ENCODE assay signal across 8 cellular contexts in genomic region chr7:114087674-114088539, GRCh38.
A peak's percentile ranks its signal among the peaks of the same experiment; 100 is the strongest.
DNase-seq lines count a peak whose midpoint lies in the region; ATAC-seq and TF ChIP-seq lines count a peak whose summit lies in the region.

No MANE protein-coding gene starts in this region.

- peaks cover 19% of the 10 kb centered on the region for H3K4me1 Mint-ChIP-seq in GM23338
- peaks cover 28% of the 10 kb centered on the region for H3K4me1 Mint-ChIP-seq in activated CD8-positive, alpha-beta T cell treated with anti-CD3 and anti-CD28 coated beads, Interleukin-2, amount 10 ng/mL, durations not matched to agents 7 days and 5 days (ENCODE audit: low read depth)

- no peaks in the 10 kb centered on the region; the same call in 1 of the 2 replicates for H3F3A ChIP-seq in GM23338 (replicated peaks; ENCODE audit: low read depth)

- peak overlapping the region; percentile 92 for H3K4me3 Mint-ChIP-seq in GM23338
- no peak overlapping the region for H3K4me3 Mint-ChIP-seq in activated CD8-positive, alpha-beta T cell treated with anti-CD3 and anti-CD28 coated beads, Interleukin-2, amount 10 ng/mL, durations not matched to agents 7 days and 5 days

- no peaks in the 10 kb centered on the region for H4K20me1 ChIP-seq in GM23338 (replicated peaks; ENCODE audit: insufficient read depth)

- H3K27ac ChIP-seq in GM23338 (ENCODE audit: low read depth) (no peak overlapping the region), left ventricle myocardium inferior (replicated peaks) (no peak overlapping the region)

- DNase-seq in GM23338 (ENCODE audit: low spot score) (peak; percentile 81), OCI-M1 (lab: John Stamatoyannopoulos, UW) (peak; percentile 15), left ventricle myocardium inferior (no peak), retina (peak; percentile 58), medulla oblongata (ENCODE audit: extremely low spot score) (no peak), NCI-H1105 treated with DMSO at 0.1 percent for 48 hours (lab: John Stamatoyannopoulos, UW) (no peak)
- no peak for DNase-seq in activated CD8-positive, alpha-beta T cell treated with anti-CD3 and anti-CD28 coated beads, Interleukin-2, amount 10 ng/mL, durations not matched to agents 7 days and 5 days

- TF ChIP-seq CTCF in GM23338 (conservative IDR thresholded peaks at IDR 0.05; ENCODE audit: low read depth in 2 of 2) (no peak; a peak in 1 of 4 replicates), left ventricle myocardium inferior (IDR thresholded peaks at IDR 0.05; ENCODE audit: borderline replicate concordance) (no peak)

- no peaks in the 10 kb centered on the region for H3K9me3 ChIP-seq in left ventricle myocardium inferior (replicated peaks)

- peak overlapping the region; percentile 93 for H3K4me2 ChIP-seq in GM23338

- H3K36me3 Mint-ChIP-seq in GM23338 (ENCODE audit: low read depth) = no peaks in the 10 kb centered on the region; the same call in 2 of the 3 replicates
- H3K36me3 Mint-ChIP-seq in activated CD8-positive, alpha-beta T cell treated with anti-CD3 and anti-CD28 coated beads, Interleukin-2, amount 10 ng/mL, durations not matched to agents 7 days and 5 days (ENCODE audit: low read depth) = peaks cover 2% of the 10 kb centered on the region

- no peak overlapping the region for H2AFZ ChIP-seq in GM23338

- H3K9me2 ChIP-seq in GM23338 (ENCODE audit: insufficient read depth) = no peaks in the 10 kb centered on the region

- H3K27ac Mint-ChIP-seq in GM23338 = no peak overlapping the region
- H3K27ac Mint-ChIP-seq in activated CD8-positive, alpha-beta T cell treated with anti-CD3 and anti-CD28 coated beads, Interleukin-2, amount 10 ng/mL, durations not matched to agents 7 days and 5 days = no peak overlapping the region

- no peaks in the 10 kb centered on the region; the same call in 2 of the 3 replicates for H3K9me3 Mint-ChIP-seq in GM23338
- H3K9me3 Mint-ChIP-seq in activated CD8-positive, alpha-beta T cell treated with anti-CD3 and anti-CD28 coated beads, Interleukin-2, amount 10 ng/mL, durations not matched to agents 7 days and 5 days (ENCODE audit: insufficient read depth) = no peaks in the 10 kb centered on the region

- H3K27me3 Mint-ChIP-seq in GM23338 (ENCODE audit: insufficient read depth, low read depth, poor library complexity) = peaks cover 51% of the 10 kb centered on the region
- peaks cover 59% of the 10 kb centered on the region for H3K27me3 Mint-ChIP-seq in activated CD8-positive, alpha-beta T cell treated with anti-CD3 and anti-CD28 coated beads, Interleukin-2, amount 10 ng/mL, durations not matched to agents 7 days and 5 days (ENCODE audit: low read depth)

- H3K4me3 ChIP-seq in GM23338 (peak overlapping the region; percentile 66), left ventricle myocardium inferior (peak overlapping the region; percentile 74)

- no peaks in the 10 kb centered on the region for H3K79me2 ChIP-seq in GM23338 (replicated peaks; ENCODE audit: insufficient read depth)

- H3K36me3 ChIP-seq in GM23338 (ENCODE audit: insufficient read depth) (no peaks in the 10 kb centered on the region), left ventricle myocardium inferior (no peaks in the 10 kb centered on the region)

- POLR2A ChIA-PET in activated CD8-positive, alpha-beta T cell treated with anti-CD3 and anti-CD28 coated beads, Interleukin-2, amount 10 ng/mL, durations not matched to agents 7 days and 5 days (lab: Charles Lee) = no interaction called here

- CTCF ChIA-PET in activated CD8-positive, alpha-beta T cell treated with anti-CD3 and anti-CD28 coated beads, Interleukin-2, amount 10 ng/mL, durations not matched to agents 7 days and 5 days (lab: Charles Lee) = no interaction called here

- intact Hi-C loops in left ventricle myocardium inferior (cut with micrococcal nuclease) = no loop called here

- ATAC-seq in GM23338 = peak; percentile 6
- no peak for ATAC-seq in activated CD8-positive, alpha-beta T cell treated with anti-CD3 and anti-CD28 coated beads, Interleukin-2, amount 10 ng/mL, durations not matched to agents 7 days and 5 days
- ATAC-seq in GM18870 (IDR thresholded peaks at IDR 0.05; ENCODE audit: unreplicated experiment) = no peak

- H3K4me1 ChIP-seq in GM23338 (ENCODE audit: insufficient read depth) (peaks cover 13% of the 10 kb centered on the region), left ventricle myocardium inferior (peaks cover 42% of the 10 kb centered on the region)

- H3K27me3 ChIP-seq in GM23338 (ENCODE audit: insufficient read depth) (peaks cover 80% of the 10 kb centered on the region), left ventricle myocardium inferior (ENCODE audit: low read depth) (peaks cover 91% of the 10 kb centered on the region)

TF ChIP-seq in GM23338, 12 proteins besides CTCF, POLR2A, EP300 and RAD21 (continues in another document):
- TF ChIP-seq JUNB (IDR thresholded peaks at IDR 0.05; ENCODE audit: unreplicated experiment) (no peak), ZNF462 (CRISPR knock-in tag; IDR thresholded peaks at IDR 0.05) (no peak), EZH2phosphoT487 (IDR thresholded peaks at IDR 0.05; ENCODE audit: unreplicated experiment) (no peak), CREB1 (CRISPR knock-in tag; IDR thresholded peaks at IDR 0.05; ENCODE audit: low read depth) (0 out of 2 replicates have a peak, but pooled peaks have one; percentile 3), ZNF114 (CRISPR knock-in tag; IDR thresholded peaks at IDR 0.05) (no peak), POLR2AphosphoS5 (IDR thresholded peaks at IDR 0.05; ENCODE audit: low read depth) (no peak), EZH2 (IDR thresholded peaks at IDR 0.05; ENCODE audit: low read depth, unreplicated experiment) (peak; percentile 72), STAT1 (IDR thresholded peaks at IDR 0.05; ENCODE audit: unreplicated experiment) (no peak)

Comparison
In these comparisons a context has a peak if more than half of its experiments do, and no peak if none do; other contexts are left out.
1. DNase-seq: peak in GM23338 (single experiment), OCI-M1 (single experiment) and retina (single experiment); none in left ventricle myocardium inferior (single experiment), activated CD8-positive, alpha-beta T cell treated with anti-CD3 and anti-CD28 coated beads, Interleukin-2, amount 10 ng/mL, durations not matched to agents 7 days and 5 days (single experiment), medulla oblongata (single experiment) and NCI-H1105 treated with DMSO at 0.1 percent for 48 hours (single experiment).